ENCODE assay signal across 8 cellular contexts in genomic region chr5:89777758-89778157, GRCh38.
"Had no signal": no experiment of that assay in that cellular context is flagged by ENCODE, and none has a peak within 500 bp of the region (broad histone marks: within the 10 kb centered on the region; RNA-seq: fewer than 3 reads in every experiment).

No MANE protein-coding gene starts in this region.

- ATAC-seq: GM12878 had no signal

- DNase-seq: GDM1, GF-D8 had no signal

- H3K4me3 ChIP-seq: GM12878 had no signal

- FAIRE-seq: G401.6, GM12878, GM12891, GM12892, GM18507, GM19239 had no signal
